ENCODE assay signal across 3 cellular contexts in genomic region chr12:65685514-65685913, GRCh38.
TF ChIP-seq lines count a peak whose summit lies in the region.

No MANE protein-coding gene starts in this region.

TF ChIP-seq in IMR-90, 13 proteins besides CTCF, POLR2A, EP300 and RAD21:
- TF ChIP-seq SMC3 (IDR thresholded peaks at IDR 0.05; ENCODE audit: low read depth, low read length) (peak; percentile 58), MAFK (IDR thresholded peaks at IDR 0.05; ENCODE audit: low read depth, low read length) (no peak), CEBPB (IDR thresholded peaks at IDR 0.05; ENCODE audit: low read depth, low read length) (peak; percentile 64)
TF ChIP-seq in IMR-90: peak in this region for 2.

TF ChIP-seq in K562, 482 proteins besides CTCF, POLR2A, EP300 and RAD21:
- TF ChIP-seq HES1 (IDR thresholded peaks at IDR 0.05; ENCODE audit: low read depth) (no peak), ZNF398 (CRISPR knock-in tag; IDR thresholded peaks at IDR 0.05) (no peak), ZNF586 (CRISPR knock-in tag; conservative IDR thresholded peaks at IDR 0.05) (no peak), CEBPG (CRISPR knock-in tag; IDR thresholded peaks at IDR 0.05) (no peak), CEBPG (tag; conservative IDR thresholded peaks at IDR 0.05 in 1 of 2, IDR thresholded peaks at IDR 0.05 in 1 of 2) (peak in 1 of 2 experiments; percentile 31; a peak in 1 of 4 replicates), CREB3 (tag; conservative IDR thresholded peaks at IDR 0.05; ENCODE audit: low read depth) (no peak), ZNF384 (IDR thresholded peaks at IDR 0.05; ENCODE audit: low read depth, low read length) (no peak), ZSCAN32 (CRISPR knock-in tag; IDR thresholded peaks at IDR 0.05) (no peak), RBM17 (IDR thresholded peaks at IDR 0.05; ENCODE audit: borderline replicate concordance, low read depth, low read length) (no peak), RBM25 (IDR thresholded peaks at IDR 0.05; ENCODE audit: low read depth, low read length, severe bottlenecking) (no peak), DEAF1 (CRISPR knock-in tag; IDR thresholded peaks at IDR 0.05) (peak; percentile 60; the same call in 1 of the 2 replicates)

TF ChIP-seq in liver, 16 proteins besides CTCF, POLR2A, EP300 and RAD21:
- no peak for TF ChIP-seq GABPA (IDR thresholded peaks at IDR 0.05 in 1 of 2, conservative IDR thresholded peaks at IDR 0.05 in 1 of 2)
- TF ChIP-seq NR2F2 (IDR thresholded peaks at IDR 0.05): no peak
- TF ChIP-seq TAF1 (conservative IDR thresholded peaks at IDR 0.05): no peak
- no peak for TF ChIP-seq FOXA2 (IDR thresholded peaks at IDR 0.05)
- TF ChIP-seq YY1 (IDR thresholded peaks at IDR 0.05): no peak
- no peak for TF ChIP-seq HNF4A (conservative IDR thresholded peaks at IDR 0.05)
- no peak for TF ChIP-seq FOXA1 (IDR thresholded peaks at IDR 0.05)
- TF ChIP-seq RXRA (IDR thresholded peaks at IDR 0.05): no peak
- no peak for TF ChIP-seq EGR1 (IDR thresholded peaks at IDR 0.05; ENCODE audit: low read depth in 2 of 2)
- TF ChIP-seq MAX (IDR thresholded peaks at IDR 0.05): no peak
